24 cellular contexts compared by ENCODE assay signal in genomic region chr9:93026640-93027039, GRCh38. TPM values are rescaled to one million over a fixed set of nuclear protein-coding genes. Genes with fewer than 3 reads are reported as not detected.
DNase-seq lines count a peak whose midpoint lies in the region; ATAC-seq and TF ChIP-seq lines count a peak whose summit lies in the region.
"Had no signal": no experiment of that assay in that cellular context is flagged by ENCODE, and none has a peak within 500 bp of the region (broad histone marks: within the 10 kb centered on the region; RNA-seq: fewer than 3 reads in every experiment).

No MANE protein-coding gene starts in this region.

- no peak for DNase-seq in activated naive CD4-positive, alpha-beta T cell treated with anti-CD3 and anti-CD28 coated beads, Interleukin-2, amount 10 ng/mL, durations not matched to agents 7 days and 5 days
- DNase-seq in activated naive CD4-positive, alpha-beta T cell (lab: John Stamatoyannopoulos, UW): no peak
- no peak for DNase-seq in CD8-positive, alpha-beta memory T cell
- DNase-seq in activated naive CD8-positive, alpha-beta T cell treated with anti-CD3 and anti-CD28 coated beads, Interleukin-2, amount 10 ng/mL, durations not matched to agents 7 days and 5 days: no peak
- DNase-seq in osteoblast (ENCODE audit: insufficient read length, low spot score, missing footprints) (peak; percentile 62), GM23338 (ENCODE audit: low spot score) (no peak), NCI-H1092 treated with DMSO at 0.1 percent for 48 hours (lab: John Stamatoyannopoulos, UW) (no peak), left lobe of liver (ENCODE audit: low spot score) (no peak)
- DNase-seq: activated CD8-positive, alpha-beta memory T cell treated with anti-CD3 and anti-CD28 coated beads for 24 hours; amygdala; cortex of kidney; HCEC 1CT; left cardiac atrium; MG63; NCI-H1417 treated with DMSO at 0.1 percent for 48 hours; NCI-H510A; NK-92 treated with Interleukin-12 subunit alpha and Interleukin-12 subunit beta, amount 100 ng/mL, for 24 hours; Peyer's patch; WERI-Rb-1 had no signal

- no peak for TF ChIP-seq CTCF in osteoblast (IDR thresholded peaks at IDR 0.05; ENCODE audit: extremely low read depth, low read depth, low read length)
- no peak for TF ChIP-seq CTCF in GM23338 (conservative IDR thresholded peaks at IDR 0.05; ENCODE audit: low read depth in 2 of 2)

- no peak overlapping the region for H3K4me3 Mint-ChIP-seq in activated naive CD4-positive, alpha-beta T cell treated with anti-CD3 and anti-CD28 coated beads, Interleukin-2, amount 10 ng/mL, durations not matched to agents 7 days and 5 days
- peak overlapping the region in 4 of 7 donors; percentile 15 to 55 (median 29) for H3K4me3 Mint-ChIP-seq in CD8-positive, alpha-beta memory T cell
- no peak overlapping the region for H3K4me3 Mint-ChIP-seq in activated naive CD8-positive, alpha-beta T cell treated with anti-CD3 and anti-CD28 coated beads, Interleukin-2, amount 10 ng/mL, durations not matched to agents 7 days and 5 days
- H3K4me3 Mint-ChIP-seq in GM23338: no peak overlapping the region

- CTCF ChIA-PET in activated naive CD4-positive, alpha-beta T cell treated with anti-CD3 and anti-CD28 coated beads, Interleukin-2, amount 10 ng/mL, durations not matched to agents 7 days and 5 days (lab: Charles Lee): interaction anchor here (1.2 kb wide), 1 partner anchor 23 kb away, joined by 4 read pairs; no protein-coding TSS in a partner anchor
- CTCF ChIA-PET in CD8-positive, alpha-beta memory T cell (lab: Charles Lee): interaction anchor here (1.0 to 6.6 kb wide), 4 partner anchors 12 to 69 kb away, joined by 3 to 52 read pairs (median 12); no protein-coding TSS in a partner anchor

- H3K4me1 ChIP-seq in CD8-positive, alpha-beta memory T cell (ENCODE audit: insufficient read depth, low read length): peaks cover 80% of the 10 kb centered on the region
- H3K4me1 ChIP-seq in osteoblast (ENCODE audit: insufficient read depth, low read length) (no peaks in the 10 kb centered on the region), GM23338 (ENCODE audit: insufficient read depth) (peaks cover 7% of the 10 kb centered on the region; the same call in 1 of the 2 replicates)
- H3K4me1 ChIP-seq: Peyer's patch, SJSA1, vagina had no signal

- peak overlapping the region; percentile 4 for H3K27ac ChIP-seq in CD8-positive, alpha-beta memory T cell (ENCODE audit: low read depth, low read length)
- H3K27ac ChIP-seq in osteoblast (ENCODE audit: low read depth, low read length) (no peak overlapping the region), GM23338 (ENCODE audit: low read depth) (no peak overlapping the region)
- H3K27ac ChIP-seq: SJSA1, vagina, WERI-Rb-1 had no signal

- H4K20me1 ChIP-seq in osteoblast (ENCODE audit: insufficient read depth, low read length) (no peaks in the 10 kb centered on the region), GM23338 (replicated peaks; ENCODE audit: insufficient read depth) (no peaks in the 10 kb centered on the region)

- no peaks in the 10 kb centered on the region for H3K9me2 ChIP-seq in GM23338 (ENCODE audit: insufficient read depth)

- H3K4me3 ChIP-seq in CD8-positive, alpha-beta memory T cell (ENCODE audit: low read length): no peak overlapping the region
- H3K4me3 ChIP-seq in osteoblast (ENCODE audit: insufficient read depth, low read length) (no peak overlapping the region), GM23338 (no peak overlapping the region)
- H3K4me3 ChIP-seq: heart left ventricle, MG63, Peyer's patch, SJSA1, vagina had no signal

- no peaks in the 10 kb centered on the region for H3K9me3 ChIP-seq in CD8-positive, alpha-beta memory T cell (ENCODE audit: low read length)
- H3K9me3 ChIP-seq in osteoblast (ENCODE audit: low read depth, low read length): no peaks in the 10 kb centered on the region
- H3K9me3 ChIP-seq: heart left ventricle, MG63, Peyer's patch, SJSA1, vagina had no signal

- no peaks in the 10 kb centered on the region for H3F3A ChIP-seq in GM23338 (replicated peaks; ENCODE audit: low read depth)

- no peak for ATAC-seq in activated naive CD8-positive, alpha-beta T cell treated with anti-CD3 and anti-CD28 coated beads, Interleukin-2, amount 10 ng/mL, durations not matched to agents 7 days and 5 days (ENCODE audit: low read depth)
- ATAC-seq in GM23338: no peak
- ATAC-seq in left lobe of liver: no peak
- ATAC-seq: heart left ventricle, left cardiac atrium had no signal

- peaks cover 82% of the 10 kb centered on the region for H3K36me3 Mint-ChIP-seq in activated naive CD4-positive, alpha-beta T cell treated with anti-CD3 and anti-CD28 coated beads, Interleukin-2, amount 10 ng/mL, durations not matched to agents 7 days and 5 days
- peaks cover 13 to 82% (median 19%) of the 10 kb centered on the region in 3 donors for H3K36me3 Mint-ChIP-seq in CD8-positive, alpha-beta memory T cell
- peaks cover 37% of the 10 kb centered on the region for H3K36me3 Mint-ChIP-seq in activated naive CD8-positive, alpha-beta T cell treated with anti-CD3 and anti-CD28 coated beads, Interleukin-2, amount 10 ng/mL, durations not matched to agents 7 days and 5 days
- H3K36me3 Mint-ChIP-seq in GM23338 (ENCODE audit: low read depth): no peaks in the 10 kb centered on the region

- H3K36me3 ChIP-seq in CD8-positive, alpha-beta memory T cell (ENCODE audit: insufficient read depth, low read length): peaks cover 43% of the 10 kb centered on the region
- H3K36me3 ChIP-seq in osteoblast (ENCODE audit: insufficient read depth, low read length): no peaks in the 10 kb centered on the region
- H3K36me3 ChIP-seq in GM23338 (ENCODE audit: insufficient read depth): no peaks in the 10 kb centered on the region
- H3K36me3 ChIP-seq: MG63, Peyer's patch, SJSA1, WERI-Rb-1 had no signal

- H3K4me2 ChIP-seq in osteoblast (ENCODE audit: insufficient read depth, low read length) (no peak overlapping the region), GM23338 (no peak overlapping the region)

- POLR2A ChIA-PET in CD8-positive, alpha-beta memory T cell (lab: Charles Lee): interaction anchor here (1.9 kb wide), 1 partner anchor 11 kb away, joined by 9 read pairs; no protein-coding TSS in a partner anchor
- POLR2A ChIA-PET in activated naive CD8-positive, alpha-beta T cell treated with anti-CD3 and anti-CD28 coated beads, Interleukin-2, amount 10 ng/mL, durations not matched to agents 7 days and 5 days (lab: Charles Lee): interaction anchor here (1.9 to 2.2 kb wide), 3 partner anchors 33 to 61 kb away, joined by 7 to 16 read pairs (median 12); no protein-coding TSS in a partner anchor

- no peaks in the 10 kb centered on the region for H3K27me3 ChIP-seq in CD8-positive, alpha-beta memory T cell (ENCODE audit: insufficient read depth, low read length, poor library complexity, severe bottlenecking)
- H3K27me3 ChIP-seq in osteoblast (ENCODE audit: insufficient read depth, low read length) (no peaks in the 10 kb centered on the region), GM23338 (ENCODE audit: insufficient read depth) (no peaks in the 10 kb centered on the region)
- H3K27me3 ChIP-seq: heart left ventricle, MG63, Peyer's patch, SJSA1, vagina had no signal

- H3K27ac Mint-ChIP-seq in activated naive CD4-positive, alpha-beta T cell treated with anti-CD3 and anti-CD28 coated beads, Interleukin-2, amount 10 ng/mL, durations not matched to agents 7 days and 5 days: peak overlapping the region; percentile 97
- peak overlapping the region; percentile 92 to 98 (median 95) for H3K27ac Mint-ChIP-seq in CD8-positive, alpha-beta memory T cell
- peak overlapping the region; percentile 90 for H3K27ac Mint-ChIP-seq in activated naive CD8-positive, alpha-beta T cell treated with anti-CD3 and anti-CD28 coated beads, Interleukin-2, amount 10 ng/mL, durations not matched to agents 7 days and 5 days
- no peak overlapping the region for H3K27ac Mint-ChIP-seq in GM23338
- H3K27ac Mint-ChIP-seq: progenitor cell of endocrine pancreas had no signal

- H3K27me3 Mint-ChIP-seq in activated naive CD4-positive, alpha-beta T cell treated with anti-CD3 and anti-CD28 coated beads, Interleukin-2, amount 10 ng/mL, durations not matched to agents 7 days and 5 days: no peaks in the 10 kb centered on the region
- H3K27me3 Mint-ChIP-seq in CD8-positive, alpha-beta memory T cell: no peaks in the 10 kb centered on the region
- H3K27me3 Mint-ChIP-seq in activated naive CD8-positive, alpha-beta T cell treated with anti-CD3 and anti-CD28 coated beads, Interleukin-2, amount 10 ng/mL, durations not matched to agents 7 days and 5 days: no peaks in the 10 kb centered on the region
- peaks cover 5% of the 10 kb centered on the region for H3K27me3 Mint-ChIP-seq in GM23338 (ENCODE audit: insufficient read depth, low read depth, poor library complexity)

- no peaks in the 10 kb centered on the region for H3K79me2 ChIP-seq in osteoblast (ENCODE audit: insufficient read depth, low read length)
- H3K79me2 ChIP-seq in GM23338 (replicated peaks; ENCODE audit: insufficient read depth): no peaks in the 10 kb centered on the region

- H2AFZ ChIP-seq in osteoblast (ENCODE audit: low read length) (no peak overlapping the region), GM23338 (no peak overlapping the region)

- peaks cover 90% of the 10 kb centered on the region for H3K4me1 Mint-ChIP-seq in activated naive CD4-positive, alpha-beta T cell treated with anti-CD3 and anti-CD28 coated beads, Interleukin-2, amount 10 ng/mL, durations not matched to agents 7 days and 5 days
- peaks cover 59 to 90% (median 79%) of the 10 kb centered on the region in 3 donors for H3K4me1 Mint-ChIP-seq in CD8-positive, alpha-beta memory T cell
- H3K4me1 Mint-ChIP-seq in activated naive CD8-positive, alpha-beta T cell treated with anti-CD3 and anti-CD28 coated beads, Interleukin-2, amount 10 ng/mL, durations not matched to agents 7 days and 5 days: peaks cover 53% of the 10 kb centered on the region
- H3K4me1 Mint-ChIP-seq in GM23338: peaks cover 9% of the 10 kb centered on the region

- H3K9me3 Mint-ChIP-seq in activated naive CD4-positive, alpha-beta T cell treated with anti-CD3 and anti-CD28 coated beads, Interleukin-2, amount 10 ng/mL, durations not matched to agents 7 days and 5 days: no peaks in the 10 kb centered on the region
- no peaks in the 10 kb centered on the region for H3K9me3 Mint-ChIP-seq in CD8-positive, alpha-beta memory T cell
- no peaks in the 10 kb centered on the region for H3K9me3 Mint-ChIP-seq in activated naive CD8-positive, alpha-beta T cell treated with anti-CD3 and anti-CD28 coated beads, Interleukin-2, amount 10 ng/mL, durations not matched to agents 7 days and 5 days
- H3K9me3 Mint-ChIP-seq in GM23338: no peaks in the 10 kb centered on the region

RNA-seq across cellular contexts. Expression of gene SUSD3, which starts 31.9 kb away (rescaled TPM):
- total RNA-seq in CD8-positive, alpha-beta memory T cell: 10 to 100 TPM; 11.3 to 12.3 TPM
- 103 TPM for polyA plus RNA-seq in CD8-positive, alpha-beta memory T cell
- total RNA-seq in activated naive CD8-positive, alpha-beta T cell treated with anti-CD3 and anti-CD28 coated beads, Interleukin-2, amount 10 ng/mL, durations not matched to agents 7 days and 5 days: 10 to 100 TPM; 68.0 to 70.4 TPM
- total RNA-seq in osteoblast (0.36 and 0.88 TPM in 2 replicates), left lobe of liver (49.7 TPM)
- 13.5 and 20.1 TPM in 2 replicates for total RNA-seq in GM23338 (2014; rRNA removed; shearing (Covaris generic))
- polyA plus RNA-seq in GM23338 (2016; fragmentation: Nextera tagmentation; extraction: Ambion mirVana): 6.9 and 8.3 TPM in 2 replicates
- total RNA-seq: SJSA1 had no signal
- polyA plus RNA-seq: neural cell had no signal

Comparison
In these comparisons a context has a peak if more than half of its experiments do, and no peak if none do; other contexts are left out.
1. H3K4me3 Mint-ChIP-seq: peak in CD8-positive, alpha-beta memory T cell (4 of 7); none in activated naive CD4-positive, alpha-beta T cell treated with anti-CD3 and anti-CD28 coated beads, Interleukin-2, amount 10 ng/mL, durations not matched to agents 7 days and 5 days (single experiment), activated naive CD8-positive, alpha-beta T cell treated with anti-CD3 and anti-CD28 coated beads, Interleukin-2, amount 10 ng/mL, durations not matched to agents 7 days and 5 days (single experiment) and GM23338 (single experiment).